In genomic region chr1:172342584-172343245, GRCh38 we compare ENCODE assay signal across 9 cellular contexts.
DNase-seq lines count a peak whose midpoint lies in the region; ATAC-seq, FAIRE-seq and TF ChIP-seq lines count a peak whose summit lies in the region.
"Had no signal": no experiment of that assay in that cellular context is flagged by ENCODE, and none has a peak within 500 bp of the region (broad histone marks: within the 10 kb centered on the region; RNA-seq: fewer than 3 reads in every experiment).

No MANE protein-coding gene starts in this region.

- peaks cover 22% of the 10 kb centered on the region for H3K9me3 Mint-ChIP-seq in WTC11

- WGBS in A549 (ENCODE audit: missing lambda C conversion rate) = 83% methylated on average over 4 of the region's 4 CpGs

- DNase-seq in A549 (ENCODE audit: low read depth in 1 of 2, low spot score in 1 of 2) = no peak
- peak; percentile 69 for DNase-seq in NOMO-1 treated with DMSO at 0.1 percent for 48 hours (lab: John Stamatoyannopoulos, UW; ENCODE audit: unreplicated experiment)
- no peak for DNase-seq in foreskin keratinocyte
- DNase-seq in HuH-7 (ENCODE audit: low spot score) = no peak
- no peak for DNase-seq in WTC11 (ENCODE audit: low spot score)
- DNase-seq in GM03348 (ENCODE audit: low spot score) = no peak
- DNase-seq in DMS53 (lab: John Stamatoyannopoulos, UW) = no peak
- DNase-seq: MG63 had no signal

- no peak overlapping the region for H3K4me3 ChIP-seq in A549

- no peak for TF ChIP-seq RAD21 in A549 (conservative IDR thresholded peaks at IDR 0.05 in 1 of 2, IDR thresholded peaks at IDR 0.05 in 1 of 2)

- H3K27me3 Mint-ChIP-seq in WTC11 (ENCODE audit: low read depth) = no peaks in the 10 kb centered on the region

- no peak overlapping the region for H3K4me3 Mint-ChIP-seq in WTC11

- H3K4me1 ChIP-seq in A549 (peaks cover 15% of the 10 kb centered on the region), foreskin keratinocyte (peaks cover 21% of the 10 kb centered on the region)

- peaks cover 19% of the 10 kb centered on the region for H3K4me1 Mint-ChIP-seq in WTC11

- H3K27ac Mint-ChIP-seq in WTC11 = no peak overlapping the region; the same call in 1 of the 2 replicates

- TF ChIP-seq EP300 in A549 (IDR thresholded peaks at IDR 0.05) = no peak

- peaks cover 12% of the 10 kb centered on the region; the same call in 2 of the 3 replicates for H3K9me3 ChIP-seq in A549

- peak overlapping the region; percentile 55 for H3K4me2 ChIP-seq in A549

- TF ChIP-seq CTCF in A549 (IDR thresholded peaks at IDR 0.05) (no peak), foreskin keratinocyte (conservative IDR thresholded peaks at IDR 0.05) (no peak), WTC11 (IDR thresholded peaks at IDR 0.05) (no peak)

- CTCF ChIA-PET in A549 (lab: Yijun Ruan, JAX) = interaction anchor here (0.6 to 2.2 kb wide), 5 partner anchors 10 to 179 kb away, joined by 3 to 10 read pairs (median 4); no protein-coding TSS in a partner anchor
- CTCF ChIA-PET in WTC11 (lab: Charles Lee) = interaction anchor here (1.4 kb wide), 1 partner anchor 17 kb away, joined by 7 read pairs; no protein-coding TSS in a partner anchor

- H3K27ac ChIP-seq in A549 = peak overlapping the region; percentile 60 to 70
- peak overlapping the region; percentile 83 for H3K27ac ChIP-seq in foreskin keratinocyte

- no peak for FAIRE-seq in A549 (lab: Jason Lieb, UNC)

- POLR2A ChIA-PET in A549 (lab: Yijun Ruan, JAX) = interaction anchor here (0.7 to 1.2 kb wide), 2 partner anchors 17 to 19 kb away, joined by 3 to 7 read pairs; no protein-coding TSS in a partner anchor
- POLR2A ChIA-PET in WTC11 (lab: Charles Lee) = no interaction called here

- ATAC-seq in A549 = no peak
- ATAC-seq in GM21423 (IDR thresholded peaks at IDR 0.05; ENCODE audit: unreplicated experiment) = peak; percentile 31
- peak; percentile 55 for ATAC-seq in foreskin keratinocyte
- ATAC-seq in WTC11 = no peak

- no peak for TF ChIP-seq POLR2A in A549 (IDR thresholded peaks at IDR 0.05; ENCODE audit: low read length)

- no peaks in the 10 kb centered on the region for H3K27me3 ChIP-seq in foreskin keratinocyte
- H3K27me3 ChIP-seq: MG63 had no signal

- peaks cover 16% of the 10 kb centered on the region for H3K36me3 Mint-ChIP-seq in WTC11

TF ChIP-seq in A549, 52 proteins besides CTCF, POLR2A, EP300 and RAD21:
- no peak for TF ChIP-seq SMC3 (IDR thresholded peaks at IDR 0.05)
- no peak for TF ChIP-seq CEBPB (IDR thresholded peaks at IDR 0.05)
- no peak for TF ChIP-seq MAFK (IDR thresholded peaks at IDR 0.05; ENCODE audit: partially characterized antibody)
- TF ChIP-seq CBX2 (IDR thresholded peaks at IDR 0.05; ENCODE audit: borderline replicate concordance, low read depth) = no peak
- no peak for TF ChIP-seq TFCP2L1 (CRISPR knock-in tag; IDR thresholded peaks at IDR 0.05)
- no peak for TF ChIP-seq NPAS2 (CRISPR knock-in tag; IDR thresholded peaks at IDR 0.05; ENCODE audit: borderline replicate concordance)
- no peak for TF ChIP-seq HMGXB4 (CRISPR knock-in tag; IDR thresholded peaks at IDR 0.05; ENCODE audit: borderline replicate concordance)
TF ChIP-seq in A549: peak in this region for 0.

TF ChIP-seq in WTC11, 78 proteins besides CTCF, POLR2A, EP300 and RAD21:
- TF ChIP-seq TCF7 (CRISPR knock-in tag; IDR thresholded peaks at IDR 0.05; ENCODE audit: low read depth) (no peak), ZNF416 (CRISPR knock-in tag; IDR thresholded peaks at IDR 0.05) (no peak), NR1H2 (CRISPR knock-in tag; IDR thresholded peaks at IDR 0.05) (no peak)

Comparison
In these comparisons a context has a peak if more than half of its experiments do, and no peak if none do; other contexts are left out.
1. ATAC-seq: peak in GM21423 (single experiment) and foreskin keratinocyte (single experiment); none in A549 (0 of 2) and WTC11 (single experiment).